ENCODE assay signal across 22 cellular contexts in genomic region chr17:1042486-1042885, GRCh38. TPM values are rescaled to one million over a fixed set of nuclear protein-coding genes. Genes with fewer than 3 reads are reported as not detected.
A peak's percentile ranks its signal among the peaks of the same experiment; 100 is the strongest.
DNase-seq lines count a peak whose midpoint lies in the region; FAIRE-seq and TF ChIP-seq lines count a peak whose summit lies in the region.
"Had no signal": no experiment of that assay in that cellular context is flagged by ENCODE, and none has a peak within 500 bp of the region (broad histone marks: within the 10 kb centered on the region; RNA-seq: fewer than 3 reads in every experiment).

No MANE protein-coding gene starts in this region.

- no peak overlapping the region for H3K4ac ChIP-seq in H1 (replicated peaks; ENCODE audit: insufficient read length, low read depth, low read length)

- CTCF ChIA-PET in HEK293 (lab: Yijun Ruan, JAX) (interaction anchor here (0.6 kb wide), 1 partner anchor 85 kb away, joined by 3 read pairs; no protein-coding TSS in a partner anchor), H1 (lab: Charles Lee; ENCODE audit: partially characterized antibody) (interaction anchor here (1.0 to 3.1 kb wide), 4 partner anchors 11 to 342 kb away, joined by 3 to 28 read pairs (median 6); no protein-coding TSS in a partner anchor)

- WGBS in H1 (ENCODE audit: extremely low coverage in 1 of 2, insufficient coverage in 1 of 2, insufficient read length in 1 of 2, insufficient replicate concordance in 2 of 2, low coverage in 1 of 2, low lambda C conversion rate in 2 of 2, missing lambda C conversion rate in 1 of 2), 2 experiments, result 92% methylated on average over 19 of the region's 19 CpGs; no CpG with 5 or more reads in 1 of the 2 experiments
- WGBS in sigmoid colon, 2 donors, result 93 to 95% methylated on average over 19 of the region's 19 CpGs

- FAIRE-seq in H1 (lab: Jason Lieb, UNC), result no peak
- FAIRE-seq: A204.1, GM12892, H54, K562, RCC 7860 had no signal

- no peaks in the 10 kb centered on the region for H3K79me2 ChIP-seq in H1 (ENCODE audit: control insufficient read depth in 1 of 2, insufficient read depth in 2 of 2, low read length in 2 of 2)

- POLR2A ChIA-PET in HEK293 (lab: Yijun Ruan, JAX) (no interaction called here), H1 (lab: Charles Lee; ENCODE audit: partially characterized antibody) (interaction anchor here (2.0 kb wide), 1 partner anchor 15 kb away, joined by 5 read pairs; no protein-coding TSS in a partner anchor)

- H3K4me1 Mint-ChIP-seq in immature natural killer cell, result peaks cover 20 to 29% of the 10 kb centered on the region in 2 donors
- H3K4me1 Mint-ChIP-seq in activated T-helper 1 cell treated with anti-CD3 and anti-CD28 coated beads, Interleukin-12 subunit alpha, Interleukin-12 subunit beta, Interleukin-2, Interleukin-4 antibody, amounts not matched to agents 30 ng/mL and 10 ng/mL and 1 ng/mL, durations not matched to agents 14 hours and 24 hours and 36 hours (ENCODE audit: low read depth), result no peaks in the 10 kb centered on the region

- no peaks in the 10 kb centered on the region for H4K20me1 ChIP-seq in H1 (replicated peaks in 1 of 2; ENCODE audit: control insufficient read depth in 1 of 2, insufficient read depth in 2 of 2, low read length in 2 of 2)

- H3K23me2 ChIP-seq in H1 (ENCODE audit: low read depth, low read length), result no peaks in the 10 kb centered on the region

- TF ChIP-seq RAD21 in H1 (IDR thresholded peaks at IDR 0.05 in 1 of 2, conservative IDR thresholded peaks at IDR 0.05 in 1 of 2; ENCODE audit: low read depth in 2 of 2, low read length in 2 of 2), result no peak

- H3K36me3 ChIP-seq in HEK293 (ENCODE audit: control insufficient read depth in 2 of 2, insufficient read depth in 1 of 2, low read length in 2 of 2), result peaks cover 6 to 39% of the 10 kb centered on the region in 2 experiments
- no peaks in the 10 kb centered on the region; a peak in 1 of 8 replicates for H3K36me3 ChIP-seq in H1 (ENCODE audit: control insufficient read depth in 2 of 4, insufficient read depth in 4 of 4, low read length in 3 of 4)
- H3K36me3 ChIP-seq in sigmoid colon, result no peaks in the 10 kb centered on the region
- H3K36me3 ChIP-seq: MG63 had no signal

- TF ChIP-seq POLR2A in H1 (IDR thresholded peaks at IDR 0.05; ENCODE audit: control extremely low read depth in 1 of 2, low read depth in 2 of 2, low read length in 2 of 2) (no peak), sigmoid colon (IDR thresholded peaks at IDR 0.05) (no peak)

- H3K27me3 ChIP-seq in H1 (replicated peaks in 1 of 4; ENCODE audit: control insufficient read depth in 3 of 4, extremely low read depth in 1 of 4, insufficient read depth in 3 of 4, low read length in 3 of 4) (0 out of 7 replicates have a peak, but pooled peaks cover 0 to 2% (median 0%) of the 10 kb centered on the region in 4 experiments), sigmoid colon (no peaks in the 10 kb centered on the region)
- H3K27me3 ChIP-seq: MG63 had no signal

- peaks cover 2 to 8% (median 3%) of the 10 kb centered on the region in 3 donors for H3K27me3 Mint-ChIP-seq in immature natural killer cell (ENCODE audit: low read depth in 3 of 3)
- H3K27me3 Mint-ChIP-seq in activated T-helper 1 cell treated with anti-CD3 and anti-CD28 coated beads, Interleukin-12 subunit alpha, Interleukin-12 subunit beta, Interleukin-2, Interleukin-4 antibody, amounts not matched to agents 30 ng/mL and 10 ng/mL and 1 ng/mL, durations not matched to agents 14 hours and 24 hours and 36 hours (ENCODE audit: insufficient read depth), result no peaks in the 10 kb centered on the region
- H3K27me3 Mint-ChIP-seq: CD8-positive, alpha-beta memory T cell had no signal

- no peak overlapping the region for H2BK5ac ChIP-seq in H1 (ENCODE audit: low read depth, low read length)

- H3K9me3 ChIP-seq in HEK293 (ENCODE audit: control insufficient read depth, insufficient read depth, low read depth, low read length) (no peaks in the 10 kb centered on the region), H1 (ENCODE audit: insufficient read depth in 2 of 2, low read depth in 1 of 2, low read length in 1 of 2) (no peaks in the 10 kb centered on the region), sigmoid colon (no peaks in the 10 kb centered on the region)
- H3K9me3 ChIP-seq: MG63 had no signal

- H2AK5ac ChIP-seq in H1 (ENCODE audit: low read depth, low read length), result no peak overlapping the region

- 0 out of 2 replicates have a peak overlapping the region, but pooled peaks have one; percentile 61 for H2BK15ac ChIP-seq in H1 (ENCODE audit: low read length)

- H4K91ac ChIP-seq in H1 (replicated peaks; ENCODE audit: insufficient read length, low read length), result no peak overlapping the region

- H2BK12ac ChIP-seq in H1 (ENCODE audit: low read depth, low read length), result no peak overlapping the region

- no peak overlapping the region for H4K5ac ChIP-seq in H1 (ENCODE audit: insufficient read length, low read depth, low read length)

- no peak overlapping the region for H3K4me3 ChIP-seq in HEK293 (ENCODE audit: low read depth, low read length)
- H3K4me3 ChIP-seq in H1 (ENCODE audit: extremely low read depth in 1 of 4, insufficient read depth in 2 of 4, low read depth in 3 of 4, low read length in 4 of 4), result no peak overlapping the region
- no peak overlapping the region for H3K4me3 ChIP-seq in sigmoid colon
- H3K4me3 ChIP-seq: K562, MG63 had no signal

- H2AFZ ChIP-seq in H1 (ENCODE audit: low read length), result no peak overlapping the region

- no peak overlapping the region for H3K9ac ChIP-seq in H1 (replicated peaks in 1 of 4; ENCODE audit: extremely low read depth in 1 of 4, low read depth in 3 of 4, low read length in 3 of 4)

- H3K4me1 ChIP-seq in HEK293 (ENCODE audit: control insufficient read depth, insufficient read depth, low read length) (peaks cover 7% of the 10 kb centered on the region), H1 (replicated peaks in 1 of 4; ENCODE audit: control insufficient read depth in 3 of 4, insufficient read depth in 4 of 4, low read length in 3 of 4) (peaks cover 0 to 7% (median 6%) of the 10 kb centered on the region in 4 experiments; a peak in 5 of 7 replicates), sigmoid colon (peaks cover 3 to 53% (median 35%) of the 10 kb centered on the region in 4 donors)

- H3K56ac ChIP-seq in H1 (replicated peaks; ENCODE audit: insufficient read length, low read depth, low read length), result no peak overlapping the region

- no peak overlapping the region for H3K27ac ChIP-seq in HEK293 (ENCODE audit: extremely low read depth, low read depth, low read length)
- H3K27ac ChIP-seq in H1 (ENCODE audit: low read depth, low read length), result no peak overlapping the region; the same call in 1 of the 2 replicates
- peak overlapping the region in 1 of 4 donors; percentile 88 for H3K27ac ChIP-seq in sigmoid colon
- H3K27ac ChIP-seq: C4-2B had no signal

- TF ChIP-seq EP300 in H1 (IDR thresholded peaks at IDR 0.05; ENCODE audit: borderline replicate concordance in 1 of 2, low read depth in 2 of 2, low read length in 2 of 2) (no peak), sigmoid colon (IDR thresholded peaks at IDR 0.05) (no peak)

- no peak overlapping the region for H3K14ac ChIP-seq in H1 (ENCODE audit: insufficient read length)

- peak overlapping the region in 5 of 6 donors; percentile 10 to 82 (median 63) for H3K27ac Mint-ChIP-seq in immature natural killer cell
- no peak overlapping the region for H3K27ac Mint-ChIP-seq in activated T-helper 1 cell treated with anti-CD3 and anti-CD28 coated beads, Interleukin-12 subunit alpha, Interleukin-12 subunit beta, Interleukin-2, Interleukin-4 antibody, amounts not matched to agents 30 ng/mL and 10 ng/mL and 1 ng/mL, durations not matched to agents 14 hours and 24 hours and 36 hours

- no peak overlapping the region for H2BK20ac ChIP-seq in H1 (ENCODE audit: low read length)

- H3K23ac ChIP-seq in H1 (ENCODE audit: insufficient read length), result no peak overlapping the region

- peaks cover 4 to 12% (median 5%) of the 10 kb centered on the region in 3 donors for H3K36me3 Mint-ChIP-seq in immature natural killer cell
- peaks cover 16% of the 10 kb centered on the region for H3K36me3 Mint-ChIP-seq in activated T-helper 1 cell treated with anti-CD3 and anti-CD28 coated beads, Interleukin-12 subunit alpha, Interleukin-12 subunit beta, Interleukin-2, Interleukin-4 antibody, amounts not matched to agents 30 ng/mL and 10 ng/mL and 1 ng/mL, durations not matched to agents 14 hours and 24 hours and 36 hours (ENCODE audit: low read depth)

- H3K4me2 ChIP-seq in H1 (ENCODE audit: insufficient read depth in 1 of 2, low read depth in 2 of 2, low read length in 2 of 2), result no peak overlapping the region

- no peaks in the 10 kb centered on the region; the same call in 1 of the 2 replicates for H3K79me1 ChIP-seq in H1 (ENCODE audit: low read depth, low read length)

- H3K18ac ChIP-seq in H1 (ENCODE audit: extremely low read depth, low read length), result no peak overlapping the region

- H3K9me3 Mint-ChIP-seq in immature natural killer cell, result no peaks in the 10 kb centered on the region
- no peaks in the 10 kb centered on the region for H3K9me3 Mint-ChIP-seq in activated T-helper 1 cell treated with anti-CD3 and anti-CD28 coated beads, Interleukin-12 subunit alpha, Interleukin-12 subunit beta, Interleukin-2, Interleukin-4 antibody, amounts not matched to agents 30 ng/mL and 10 ng/mL and 1 ng/mL, durations not matched to agents 14 hours and 24 hours and 36 hours
- H3K9me3 Mint-ChIP-seq: CD8-positive, alpha-beta memory T cell had no signal

- no peak overlapping the region; the same call in 1 of the 2 replicates for H4K8ac ChIP-seq in H1 (ENCODE audit: extremely low read depth, insufficient read depth, low read length)

- DNase-seq in H1 (ENCODE audit: low read depth in 1 of 2, low spot score in 2 of 2), result no peak
- no peak for DNase-seq in immature natural killer cell
- DNase-seq in sigmoid colon, result peak; percentile 43
- no peak for DNase-seq in NCI-H1048 (lab: John Stamatoyannopoulos, UW)
- DNase-seq in GDM1 (lab: John Stamatoyannopoulos, UW), result no peak
- DNase-seq in activated T-helper 1 cell treated with anti-CD3 and anti-CD28 coated beads, Interleukin-12 subunit alpha, Interleukin-12 subunit beta, Interleukin-2, Interleukin-4 antibody, amounts not matched to agents 30 ng/mL and 10 ng/mL and 1 ng/mL, durations not matched to agents 14 hours and 24 hours and 36 hours (ENCODE audit: low spot score), result no peak
- DNase-seq: Calu3; CD8-positive, alpha-beta memory T cell; DMS153; MG63; NCI-H1417 treated with DMSO at 0.1 percent for 48 hours; NCI-H187; NCI-H446 treated with DMSO at 0.1 percent for 48 hours; NCI-H526 treated with DMSO at 0.1 percent for 48 hours; OCI-M1 had no signal

- intact Hi-C loops in sigmoid colon (cut with DNase I), result no loop called here
- intact Hi-C loops in activated T-helper 1 cell treated with anti-CD3 and anti-CD28 coated beads, Interleukin-12 subunit alpha, Interleukin-12 subunit beta, Interleukin-2, Interleukin-4 antibody, amounts not matched to agents 30 ng/mL and 10 ng/mL and 1 ng/mL, durations not matched to agents 14 hours and 24 hours and 36 hours (cut with micrococcal nuclease), result no loop called here

- no peak overlapping the region for H2BK120ac ChIP-seq in H1 (replicated peaks; ENCODE audit: low read depth, low read length)

- no peak for TF ChIP-seq CTCF in HEK293 (tag by site-specific recombination; IDR thresholded peaks at IDR 0.05)
- no peak for TF ChIP-seq CTCF in H1 (IDR thresholded peaks at IDR 0.05; ENCODE audit: control extremely low read depth in 1 of 3, insufficient read depth in 1 of 3, low read depth in 1 of 3, low read length in 3 of 3)
- no peak for TF ChIP-seq CTCF in sigmoid colon (IDR thresholded peaks at IDR 0.05)

- H3K4me3 Mint-ChIP-seq in immature natural killer cell, result no peak overlapping the region
- H3K4me3 Mint-ChIP-seq in activated T-helper 1 cell treated with anti-CD3 and anti-CD28 coated beads, Interleukin-12 subunit alpha, Interleukin-12 subunit beta, Interleukin-2, Interleukin-4 antibody, amounts not matched to agents 30 ng/mL and 10 ng/mL and 1 ng/mL, durations not matched to agents 14 hours and 24 hours and 36 hours, result no peak overlapping the region
- H3K4me3 Mint-ChIP-seq: CD8-positive, alpha-beta memory T cell had no signal

RNA-seq across cellular contexts. Expression of gene TIMM22, which starts 45.6 kb away (rescaled TPM):
- total RNA-seq in H1 (2021; fragmentation: NEBNext Ultra II Directional; extraction: Animal tissue kit (Norgen Biotek cat#: 25700)), result 17.2 and 17.4 TPM in 2 replicates
- polyA plus RNA-seq in H1 (2011; rRNA removed), result 13.4 and 13.8 TPM in 2 replicates
- 14.0 TPM for polyA plus RNA-seq in H1 (2011; cell fraction: cytosol; rRNA removed)
- polyA plus RNA-seq in H1 (2011; cell fraction: nucleus; rRNA removed), result 13.2 TPM
- polyA plus RNA-seq in H1 (2012, experiment 1 of 2), result 16.6 to 18.0 TPM (median 16.9 TPM) in 4 replicates
- polyA plus RNA-seq in H1 (2012, experiment 2 of 2), result 20.1 TPM
- polyA plus RNA-seq in H1 (2013, experiment 1 of 2), result 11.2 TPM
- polyA plus RNA-seq in H1 (2013, experiment 2 of 2), result 11.6 TPM
- 11.7 and 14.6 TPM in 2 replicates for polyA minus RNA-seq in H1 (2011; rRNA and poly(A)+ RNA removed)
- 7.2 TPM for polyA minus RNA-seq in H1 (2011; cell fraction: cytosol; rRNA and poly(A)+ RNA removed)
- 18.9 TPM for polyA minus RNA-seq in H1 (2011; cell fraction: nucleus; rRNA and poly(A)+ RNA removed)
- 10 to 100 TPM; 22.0 to 26.9 (median 24.4) TPM for polyA plus RNA-seq in immature natural killer cell
- 10 to 100 TPM in 3 of 4 donors, 1 to 10 TPM in 1; 8.0 to 13.6 (median 11.0) TPM for total RNA-seq in sigmoid colon
- 1 to 10 TPM; 6.0 to 9.2 (median 8.1) TPM for polyA plus RNA-seq in sigmoid colon
- total RNA-seq in activated T-helper 1 cell treated with anti-CD3 and anti-CD28 coated beads, Interleukin-12 subunit alpha, Interleukin-12 subunit beta, Interleukin-2, Interleukin-4 antibody, amounts not matched to agents 30 ng/mL and 10 ng/mL and 1 ng/mL, durations not matched to agents 14 hours and 24 hours and 36 hours, result 14.6 and 17.3 TPM in 2 replicates
